13 cellular contexts compared by ENCODE assay signal in genomic region chr2:9595746-9596145, GRCh38. TPM values are rescaled to one million over a fixed set of nuclear protein-coding genes. Genes with fewer than 3 reads are reported as not detected.
DNase-seq lines count a peak whose midpoint lies in the region; ATAC-seq and TF ChIP-seq lines count a peak whose summit lies in the region.
"Had no signal": no experiment of that assay in that cellular context is flagged by ENCODE, and none has a peak within 500 bp of the region (broad histone marks: within the 10 kb centered on the region; RNA-seq: fewer than 3 reads in every experiment).

No MANE protein-coding gene starts in this region.

- H3K36me3 ChIP-seq in RWPE2 (ENCODE audit: low read depth) (peaks cover 53% of the 10 kb centered on the region), smooth muscle cell (ENCODE audit: low read depth) (peaks cover 28% of the 10 kb centered on the region)

- H3K4me3 Mint-ChIP-seq in activated T-cell treated with anti-CD3 and anti-CD28 coated beads, Interleukin-2, amount 50 U/mL, for 24 hours, result peak overlapping the region; percentile 68
- H3K4me3 Mint-ChIP-seq in central memory CD8-positive, alpha-beta T cell, result peak overlapping the region; percentile 73

- H3K27ac ChIP-seq in RWPE2 (ENCODE audit: poor library complexity, severe bottlenecking), result peak overlapping the region; percentile 33
- H3K27ac ChIP-seq in smooth muscle cell (ENCODE audit: low read depth), result peak overlapping the region; percentile 84
- H3K27ac ChIP-seq: WERI-Rb-1 had no signal

- peaks cover 74% of the 10 kb centered on the region for H3K36me3 Mint-ChIP-seq in activated T-cell treated with anti-CD3 and anti-CD28 coated beads, Interleukin-2, amount 50 U/mL, for 24 hours (ENCODE audit: low read depth)
- peaks cover 29% of the 10 kb centered on the region for H3K36me3 Mint-ChIP-seq in central memory CD8-positive, alpha-beta T cell (ENCODE audit: insufficient read depth)

- no peak overlapping the region for H3K4me2 ChIP-seq in smooth muscle cell

- DNase-seq in activated T-cell treated with anti-CD3 and anti-CD28 coated beads, Interleukin-2, amount 50 U/mL, for 24 hours, result no peak
- DNase-seq in activated T-cell treated with anti-CD3 and anti-CD28 coated beads for 4 hours (no peak), RWPE2 (ENCODE audit: low spot score) (no peak), smooth muscle cell (lab: John Stamatoyannopoulos, UW; ENCODE audit: unreplicated experiment) (no peak), COLO829 (ENCODE audit: low spot score) (no peak), NCI-H82 (lab: John Stamatoyannopoulos, UW) (no peak)
- no peak for DNase-seq in central memory CD8-positive, alpha-beta T cell (ENCODE audit: low spot score in 2 of 2)
- DNase-seq: Caco-2, left lung, NCI-H446, thyroid gland, WERI-Rb-1 had no signal

- H3K27me3 Mint-ChIP-seq in activated T-cell treated with anti-CD3 and anti-CD28 coated beads, Interleukin-2, amount 50 U/mL, for 24 hours, result no peaks in the 10 kb centered on the region
- H3K27me3 Mint-ChIP-seq in central memory CD8-positive, alpha-beta T cell, result no peaks in the 10 kb centered on the region

- 46% methylated on average over 2 of the region's 2 CpGs for WGBS in smooth muscle cell (ENCODE audit: low lambda C conversion rate)

- H3K4me3 ChIP-seq in RWPE2 (ENCODE audit: severe bottlenecking) (no peak overlapping the region), smooth muscle cell (no peak overlapping the region)
- H3K4me3 ChIP-seq: left lung, thyroid gland had no signal

- H4K20me1 ChIP-seq in smooth muscle cell (ENCODE audit: low read depth), result peaks cover 93% of the 10 kb centered on the region

- peaks cover 89% of the 10 kb centered on the region for H3K4me1 Mint-ChIP-seq in activated T-cell treated with anti-CD3 and anti-CD28 coated beads, Interleukin-2, amount 50 U/mL, for 24 hours (ENCODE audit: low read depth)
- peaks cover 69% of the 10 kb centered on the region for H3K4me1 Mint-ChIP-seq in central memory CD8-positive, alpha-beta T cell

- ATAC-seq in RWPE2 (ENCODE audit: low read depth), result no peak
- no peak for ATAC-seq in central memory CD8-positive, alpha-beta T cell (replicated peaks; ENCODE audit: extremely low read depth, poor library complexity, severe bottlenecking)
- ATAC-seq in HG02870 (IDR thresholded peaks at IDR 0.05; ENCODE audit: unreplicated experiment), result no peak

- peak overlapping the region; percentile 97 for H3K27ac Mint-ChIP-seq in activated T-cell treated with anti-CD3 and anti-CD28 coated beads, Interleukin-2, amount 50 U/mL, for 24 hours
- H3K27ac Mint-ChIP-seq in central memory CD8-positive, alpha-beta T cell (ENCODE audit: low read depth), result peak overlapping the region; percentile 79

- no peak overlapping the region for H2AFZ ChIP-seq in smooth muscle cell (ENCODE audit: low read depth)

- H3K9me3 Mint-ChIP-seq in activated T-cell treated with anti-CD3 and anti-CD28 coated beads, Interleukin-2, amount 50 U/mL, for 24 hours, result peaks cover 10% of the 10 kb centered on the region
- peaks cover 6% of the 10 kb centered on the region for H3K9me3 Mint-ChIP-seq in central memory CD8-positive, alpha-beta T cell

- peaks cover 35% of the 10 kb centered on the region for H3K4me1 ChIP-seq in RWPE2 (ENCODE audit: insufficient read depth, poor library complexity, severe bottlenecking)
- peaks cover 5% of the 10 kb centered on the region for H3K4me1 ChIP-seq in smooth muscle cell (ENCODE audit: low read depth)
- H3K4me1 ChIP-seq: Caco-2 had no signal

- H3K79me2 ChIP-seq in smooth muscle cell (ENCODE audit: low read depth), result peaks cover 98% of the 10 kb centered on the region

- H3F3A ChIP-seq in smooth muscle cell (ENCODE audit: low read depth), result no peaks in the 10 kb centered on the region

- H3K9me3 ChIP-seq in RWPE2 (ENCODE audit: severe bottlenecking), result peaks cover 14% of the 10 kb centered on the region
- peaks cover 12% of the 10 kb centered on the region for H3K9me3 ChIP-seq in smooth muscle cell (replicated peaks; ENCODE audit: low read depth)
- H3K9me3 ChIP-seq: Caco-2, thyroid gland had no signal

- TF ChIP-seq CTCF in RWPE2 (IDR thresholded peaks at IDR 0.05; ENCODE audit: poor library complexity, severe bottlenecking) (no peak), smooth muscle cell (IDR thresholded peaks at IDR 0.05; ENCODE audit: borderline replicate concordance, insufficient read depth, poor library complexity, severe bottlenecking) (no peak)

- no peak overlapping the region for H3K9ac ChIP-seq in smooth muscle cell (ENCODE audit: low read depth)

- H3K27me3 ChIP-seq in RWPE2 (ENCODE audit: insufficient read depth, poor library complexity, severe bottlenecking), result no peaks in the 10 kb centered on the region
- no peaks in the 10 kb centered on the region for H3K27me3 ChIP-seq in smooth muscle cell (ENCODE audit: low read depth)
- H3K27me3 ChIP-seq: left lung, thyroid gland had no signal

RNA-seq across cellular contexts. Expression of gene YWHAQ, which starts 35.1 kb away (rescaled TPM):
- 376 and 417 TPM in 2 replicates for total RNA-seq in smooth muscle cell
- polyA plus RNA-seq in smooth muscle cell, result 300 and 324 TPM in 2 replicates

RNA-seq across cellular contexts. Expression of gene ADAM17, which starts 40.1 kb away (rescaled TPM):
- 18.3 and 21.4 TPM in 2 replicates for total RNA-seq in smooth muscle cell
- 8.9 and 17.6 TPM in 2 replicates for polyA plus RNA-seq in smooth muscle cell
